In genomic region chr10:80541144-80541750, GRCh38 we compare ENCODE assay signal across 10 cellular contexts. TPM values are rescaled to one million over a fixed set of nuclear protein-coding genes. Genes with fewer than 3 reads are reported as not detected.
DNase-seq lines count a peak whose midpoint lies in the region; ATAC-seq, FAIRE-seq and TF ChIP-seq lines count a peak whose summit lies in the region.
"Had no signal": no experiment of that assay in that cellular context is flagged by ENCODE, and none has a peak within 500 bp of the region (broad histone marks: within the 10 kb centered on the region; RNA-seq: fewer than 3 reads in every experiment).

No MANE protein-coding gene starts in this region.

- no peaks in the 10 kb centered on the region for H3K9me3 Mint-ChIP-seq in activated B cell treated with CpG ODN at 0.5 μM for 24 hours

- peak overlapping the region; percentile 76 for H3K4me3 Mint-ChIP-seq in activated B cell treated with CpG ODN at 0.5 μM for 24 hours

- no peaks in the 10 kb centered on the region for H3K27me3 ChIP-seq in osteoblast (ENCODE audit: insufficient read depth, low read length)
- H3K27me3 ChIP-seq: SJCRH30 had no signal

- H3K36me3 ChIP-seq in osteoblast (ENCODE audit: insufficient read depth, low read length) = no peaks in the 10 kb centered on the region
- H3K36me3 ChIP-seq: SJCRH30 had no signal

- H3K79me2 ChIP-seq in osteoblast (ENCODE audit: insufficient read depth, low read length) = no peaks in the 10 kb centered on the region

- no peaks in the 10 kb centered on the region for H3K27me3 Mint-ChIP-seq in activated B cell treated with CpG ODN at 0.5 μM for 24 hours

- no peaks in the 10 kb centered on the region for H3K9me3 ChIP-seq in osteoblast (ENCODE audit: low read depth, low read length)
- H3K9me3 ChIP-seq: SJCRH30 had no signal

- POLR2A ChIA-PET in activated B cell treated with CpG ODN at 0.5 μM for 24 hours (lab: Charles Lee) = interaction anchor here (0.6 to 1.3 kb wide), 2 partner anchors 16 to 41 kb away, joined by 3 to 14 read pairs; no protein-coding TSS in a partner anchor

- peaks cover 45% of the 10 kb centered on the region for H3K4me1 Mint-ChIP-seq in activated B cell treated with CpG ODN at 0.5 μM for 24 hours

- H3K27ac ChIP-seq in osteoblast (ENCODE audit: low read depth, low read length) = no peak overlapping the region
- H3K27ac ChIP-seq: SJCRH30 had no signal

- peak; percentile 82 for FAIRE-seq in GM19239 (lab: Jason Lieb, UNC)

- no peak overlapping the region for H3K4me3 ChIP-seq in osteoblast (ENCODE audit: insufficient read depth, low read length)
- H3K4me3 ChIP-seq: SJCRH30 had no signal

- H2AFZ ChIP-seq in osteoblast (ENCODE audit: low read length) = no peak overlapping the region

- intact Hi-C loops in activated B cell treated with CpG ODN at 0.5 μM for 24 hours (cut with micrococcal nuclease) = loop anchor here (2.0 kb wide), 2 partner anchors 58 to 158 kb away; no protein-coding TSS in a partner anchor

- DNase-seq in GM19239 (ENCODE audit: insufficient read length, low spot score) (peak; percentile 50), activated B cell treated with CpG ODN at 0.5 μM for 24 hours (no peak), osteoblast (ENCODE audit: insufficient read length, low spot score, missing footprints) (peak; percentile 80), NCI-H748 (lab: John Stamatoyannopoulos, UW; ENCODE audit: unreplicated experiment) (no peak), KG1 (lab: John Stamatoyannopoulos, UW) (no peak)
- DNase-seq in stimulated activated CD4-positive, alpha-beta T cell treated with anti-CD3 and anti-CD28 coated beads, Interleukin-4, amount 100 ng/mL, for 4 hours = no peak
- DNase-seq in activated CD4-positive, alpha-beta T cell treated with anti-CD3 and anti-CD28 coated beads, Interleukin-2, amount 50 U/mL, for 48 hours = no peak
- DNase-seq: aorta, SJCRH30 had no signal

- no peaks in the 10 kb centered on the region for H3K4me1 ChIP-seq in osteoblast (ENCODE audit: insufficient read depth, low read length)
- H3K4me1 ChIP-seq: SJCRH30 had no signal

- H4K20me1 ChIP-seq in osteoblast (ENCODE audit: insufficient read depth, low read length) = no peaks in the 10 kb centered on the region

- peak overlapping the region; percentile 87 for H3K27ac Mint-ChIP-seq in activated B cell treated with CpG ODN at 0.5 μM for 24 hours

- no peak overlapping the region for H3K4me2 ChIP-seq in osteoblast (ENCODE audit: insufficient read depth, low read length)

- H3K36me3 Mint-ChIP-seq in activated B cell treated with CpG ODN at 0.5 μM for 24 hours (ENCODE audit: low read depth) = no peaks in the 10 kb centered on the region

- no peak for TF ChIP-seq CTCF in activated B cell treated with CpG ODN at 0.5 μM for 24 hours (IDR thresholded peaks at IDR 0.05)
- no peak for TF ChIP-seq CTCF in osteoblast (IDR thresholded peaks at IDR 0.05; ENCODE audit: extremely low read depth, low read depth, low read length)

- ATAC-seq in HG02798 (IDR thresholded peaks at IDR 0.05; ENCODE audit: poor library complexity, unreplicated experiment) (peak; percentile 60), activated B cell treated with CpG ODN at 0.5 μM for 24 hours (ENCODE audit: low read depth) (peak; percentile 59)

- CTCF ChIA-PET in activated B cell treated with CpG ODN at 0.5 μM for 24 hours (lab: Charles Lee) = interaction anchor here (1.5 to 1.7 kb wide), 2 partner anchors 36 to 158 kb away, joined by 3 to 4 read pairs; no protein-coding TSS in a partner anchor

RNA-seq across cellular contexts. Expression of gene SH2D4B, which starts 3.5 kb away (rescaled TPM):
- total RNA-seq in activated B cell treated with CpG ODN at 0.5 μM for 24 hours = 0.07 TPM in 1 of 2 replicates, not detected in the other
- total RNA-seq in osteoblast = under 0.01 TPM in 1 of 2 replicates, not detected in the other
- total RNA-seq: SJCRH30 had no signal

Comparison
In these comparisons a context has a peak if more than half of its experiments do, and no peak if none do; other contexts are left out.
1. DNase-seq: peak in GM19239 (single experiment) and osteoblast (single experiment); none in activated B cell treated with CpG ODN at 0.5 μM for 24 hours (single experiment), NCI-H748 (single experiment), stimulated activated CD4-positive, alpha-beta T cell treated with anti-CD3 and anti-CD28 coated beads, Interleukin-4, amount 100 ng/mL, for 4 hours (0 of 2), KG1 (single experiment) and activated CD4-positive, alpha-beta T cell treated with anti-CD3 and anti-CD28 coated beads, Interleukin-2, amount 50 U/mL, for 48 hours (0 of 2).